14 cellular contexts compared by ENCODE assay signal in genomic region chr2:235091421-235091820, GRCh38.
DNase-seq lines count a peak whose midpoint lies in the region; ATAC-seq, FAIRE-seq and TF ChIP-seq lines count a peak whose summit lies in the region.
"Had no signal": no experiment of that assay in that cellular context is flagged by ENCODE, and none has a peak within 500 bp of the region (broad histone marks: within the 10 kb centered on the region; RNA-seq: fewer than 3 reads in every experiment).

No MANE protein-coding gene starts in this region.

- no peak for TF ChIP-seq POLR2A in GM12892 (IDR thresholded peaks at IDR 0.05; ENCODE audit: low read depth, low read length)

- no peak overlapping the region for H2AFZ ChIP-seq in GM23248

- no peak overlapping the region for H3K4me2 ChIP-seq in GM23248 (ENCODE audit: unreplicated experiment)
- H3K4me2 ChIP-seq: A549; BLaER1 treated with 17β-estradiol and CSF1 and Interleukin-3, amounts not matched to agents 10 nM and 100 nM had no signal

- DNase-seq in GM23248, result peak; percentile 62
- DNase-seq in adipocyte (ENCODE audit: low read depth), result peak; percentile 14
- DNase-seq in fibroblast of the aortic adventitia (ENCODE audit: low read depth), result peak; percentile 49
- DNase-seq in GM12892 (ENCODE audit: insufficient read length), result no peak
- DNase-seq: CD4-positive, CD25-positive, alpha-beta regulatory T cell; H9; Karpas-422 had no signal

- H3K36me3 ChIP-seq in GM23248 (ENCODE audit: low read depth), result no peaks in the 10 kb centered on the region
- no peaks in the 10 kb centered on the region for H3K36me3 ChIP-seq in adipocyte (ENCODE audit: control insufficient read depth, insufficient read depth, low read length, severe bottlenecking)
- H3K36me3 ChIP-seq: BLaER1 treated with 17β-estradiol and CSF1 and Interleukin-3, amounts not matched to agents 10 nM and 100 nM had no signal

- H3K27ac ChIP-seq in GM23248, result no peak overlapping the region
- H3K27ac ChIP-seq: BLaER1 treated with 17β-estradiol and CSF1 and Interleukin-3, amounts not matched to agents 10 nM and 100 nM; HL-60 had no signal

- 72 to 74% methylated on average over 4 of the region's 4 CpGs for WGBS in GM23248 (ENCODE audit: low coverage in 1 of 2, low lambda C conversion rate in 2 of 2, missing lambda C conversion rate in 2 of 2), 2 experiments

- H3K27me3 ChIP-seq in GM23248 (replicated peaks; ENCODE audit: insufficient read depth), result no peaks in the 10 kb centered on the region
- peaks cover 8% of the 10 kb centered on the region for H3K27me3 ChIP-seq in adipocyte (replicated peaks; ENCODE audit: control insufficient read depth, insufficient read depth, low read length)
- H3K27me3 ChIP-seq: BLaER1 treated with 17β-estradiol and CSF1 and Interleukin-3, amounts not matched to agents 10 nM and 100 nM had no signal

- no peak for TF ChIP-seq CTCF in fibroblast of the aortic adventitia (IDR thresholded peaks at IDR 0.05; ENCODE audit: insufficient read depth, low read length)

- H3K9me2 ChIP-seq in GM23248 (ENCODE audit: insufficient read depth), result no peaks in the 10 kb centered on the region

- H3K79me2 ChIP-seq in GM23248 (ENCODE audit: insufficient read depth), result no peaks in the 10 kb centered on the region

- no peak for ATAC-seq in GM21619 (IDR thresholded peaks at IDR 0.05; ENCODE audit: unreplicated experiment)
- ATAC-seq in GM18907 (IDR thresholded peaks at IDR 0.05; ENCODE audit: unreplicated experiment), result no peak
- ATAC-seq: A549, GM12878, K562 had no signal

- H3K4me3 ChIP-seq in GM23248 (no peak overlapping the region), adipocyte (ENCODE audit: low read length) (no peak overlapping the region), fibroblast of the aortic adventitia (ENCODE audit: low read depth, low read length) (no peak overlapping the region)
- H3K4me3 ChIP-seq: A549; BLaER1 treated with 17β-estradiol and CSF1 and Interleukin-3, amounts not matched to agents 10 nM and 100 nM; GM12878; K562 had no signal

- no peaks in the 10 kb centered on the region for H4K20me1 ChIP-seq in GM23248 (ENCODE audit: insufficient read depth)
- H4K20me1 ChIP-seq: BLaER1 treated with 17β-estradiol and CSF1 and Interleukin-3, amounts not matched to agents 10 nM and 100 nM had no signal

- H3K9ac ChIP-seq in GM23248 (no peak overlapping the region), adipocyte (ENCODE audit: low read length) (no peak overlapping the region)
- H3K9ac ChIP-seq: BLaER1 treated with 17β-estradiol and CSF1 and Interleukin-3, amounts not matched to agents 10 nM and 100 nM had no signal

- H3K9me3 ChIP-seq in GM23248 (ENCODE audit: low read depth) (no peaks in the 10 kb centered on the region), adipocyte (ENCODE audit: control insufficient read depth, low read length) (no peaks in the 10 kb centered on the region)
- H3K9me3 ChIP-seq: A549; BLaER1 treated with 17β-estradiol and CSF1 and Interleukin-3, amounts not matched to agents 10 nM and 100 nM had no signal

- no peak for FAIRE-seq in GM12892 (lab: Jason Lieb, UNC)
- FAIRE-seq: A549, GM12878, K562 had no signal

- H3F3A ChIP-seq in GM23248 (ENCODE audit: insufficient read depth), result no peaks in the 10 kb centered on the region

- H3K4me1 ChIP-seq in GM23248 (ENCODE audit: insufficient read depth), result peaks cover 4% of the 10 kb centered on the region; the same call in 1 of the 2 replicates
- peaks cover 4% of the 10 kb centered on the region for H3K4me1 ChIP-seq in adipocyte (ENCODE audit: control insufficient read depth, insufficient read depth, low read length)
- H3K4me1 ChIP-seq: A549 had no signal

- in situ Hi-C loops in GM23248 (cut with MboI), result no loop called here
